8 cellular contexts compared by ENCODE assay signal in the genomic region with DNA sequence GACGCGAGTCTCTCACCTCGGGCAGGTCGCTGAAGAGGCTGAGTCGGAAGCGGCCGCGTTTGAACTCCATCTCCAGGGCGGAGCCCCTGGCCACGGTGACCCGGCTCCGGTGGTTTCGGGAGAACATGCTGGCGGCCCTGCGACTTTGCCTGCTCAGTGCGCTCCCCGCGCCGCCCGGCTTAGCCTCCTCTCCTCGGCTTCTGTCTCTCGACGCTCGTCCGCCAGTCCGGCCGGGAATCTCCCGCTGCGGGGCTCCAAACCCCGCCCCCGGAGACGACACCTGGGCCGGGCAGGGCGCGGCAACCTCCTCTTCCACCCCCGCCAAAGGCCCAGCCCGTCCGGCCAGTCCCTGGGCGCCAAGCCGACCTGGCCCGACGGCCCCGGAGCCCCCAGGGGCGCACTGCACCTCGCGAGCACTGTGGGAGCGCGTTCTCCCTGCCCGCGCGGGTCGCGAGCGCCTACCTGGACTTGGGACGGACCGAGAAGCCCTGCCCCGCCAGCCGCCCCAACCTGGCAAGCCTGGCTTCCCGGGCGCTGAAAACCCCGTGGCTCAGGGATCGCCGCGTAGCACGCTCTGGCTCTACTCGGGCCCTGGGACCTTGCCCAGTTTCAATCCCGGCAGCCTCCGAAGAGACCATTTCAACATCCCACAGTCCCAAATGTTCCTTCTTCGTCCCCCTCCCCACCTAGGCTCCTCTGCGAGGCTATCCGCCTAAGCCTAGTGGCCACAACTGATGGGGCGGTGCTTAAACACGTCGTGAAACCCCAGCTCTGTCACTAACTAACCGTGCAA. TPM values are rescaled to one million over a fixed set of nuclear protein-coding genes. Genes with fewer than 3 reads are reported as not detected.
A peak's percentile ranks its signal among the peaks of the same experiment; 100 is the strongest.
DNase-seq lines count a peak whose midpoint lies in the region; ATAC-seq, FAIRE-seq and TF ChIP-seq lines count a peak whose summit lies in the region.

A gene with protein sequence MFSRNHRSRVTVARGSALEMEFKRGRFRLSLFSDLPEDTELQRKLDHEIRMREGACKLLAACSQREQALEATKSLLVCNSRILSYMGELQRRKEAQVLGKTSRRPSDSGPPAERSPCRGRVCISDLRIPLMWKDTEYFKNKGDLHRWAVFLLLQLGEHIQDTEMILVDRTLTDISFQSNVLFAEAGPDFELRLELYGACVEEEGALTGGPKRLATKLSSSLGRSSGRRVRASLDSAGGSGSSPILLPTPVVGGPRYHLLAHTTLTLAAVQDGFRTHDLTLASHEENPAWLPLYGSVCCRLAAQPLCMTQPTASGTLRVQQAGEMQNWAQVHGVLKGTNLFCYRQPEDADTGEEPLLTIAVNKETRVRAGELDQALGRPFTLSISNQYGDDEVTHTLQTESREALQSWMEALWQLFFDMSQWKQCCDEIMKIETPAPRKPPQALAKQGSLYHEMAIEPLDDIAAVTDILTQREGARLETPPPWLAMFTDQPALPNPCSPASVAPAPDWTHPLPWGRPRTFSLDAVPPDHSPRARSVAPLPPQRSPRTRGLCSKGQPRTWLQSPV (minus strand): TSS at position 248 of the 793 bp plus-strand sequence. CDS start 121 bp downstream, at position 127.

- H3K36me3 Mint-ChIP-seq in CD14-positive monocyte, result peaks cover 4 to 5% of the 10 kb centered on the region in 2 donors

- H3K27me3 Mint-ChIP-seq in CD14-positive monocyte (ENCODE audit: low read depth in 3 of 3), result peaks cover 42 to 69% (median 52%) of the 10 kb centered on the region in 3 donors

- peaks cover 0 to 9% (median 6%) of the 10 kb centered on the region in 7 donors for H3K9me3 Mint-ChIP-seq in CD14-positive monocyte

- TF ChIP-seq CTCF in CD14-positive monocyte (IDR thresholded peaks at IDR 0.05) (no peak), right lobe of liver (IDR thresholded peaks at IDR 0.05) (peak in 1 of 4 donors; percentile 21), thoracic aorta (IDR thresholded peaks at IDR 0.05) (no peak)

- H3K27ac Mint-ChIP-seq in CD14-positive monocyte, result no peak within 1 kb of the TSS

- intact Hi-C loops in CD14-positive monocyte (cut with micrococcal nuclease), result no loop called here
- intact Hi-C loops in right lobe of liver (cut with DNase I), result no loop called here

- H3K36me3 ChIP-seq in right lobe of liver, result no peaks in the 10 kb centered on the region
- H3K36me3 ChIP-seq in thoracic aorta, result no peaks in the 10 kb centered on the region

- H3K4me1 Mint-ChIP-seq in CD14-positive monocyte, result peaks cover 34% of the 10 kb centered on the region

- no peaks in the 10 kb centered on the region for H3K9me3 ChIP-seq in right lobe of liver
- no peaks in the 10 kb centered on the region for H3K9me3 ChIP-seq in thoracic aorta

- WGBS in right lobe of liver (ENCODE audit: insufficient coverage, low coverage, low lambda C conversion rate, missing lambda C conversion rate), result 7% methylated on average over 10 of the region's 75 CpGs

- peak within 1 kb of the TSS; percentile 98 for H3K27ac ChIP-seq in cingulate gyrus (ENCODE audit: low read depth, low read length)
- peak within 1 kb of the TSS; percentile 72 to 94 (median 91) for H3K27ac ChIP-seq in right lobe of liver
- H3K27ac ChIP-seq in thoracic aorta, result peak within 1 kb of the TSS; percentile 54 to 79

- DNase-seq in CD14-positive monocyte (ENCODE audit: low spot score) (no peak), RCC 7860 (ENCODE audit: low spot score) (peak; percentile 84), right lobe of liver (peak; percentile 87 to 90 (median 89)), thoracic aorta (ENCODE audit: low spot score) (no peak), CD1c-positive myeloid dendritic cell (ENCODE audit: extremely low spot score) (no peak)

- peaks cover 0 to 71% (median 28%) of the 10 kb centered on the region in 4 donors for H3K4me1 ChIP-seq in right lobe of liver
- H3K4me1 ChIP-seq in thoracic aorta (ENCODE audit: control insufficient read depth in 1 of 2, low read depth in 2 of 2), result peaks cover 3 to 49% of the 10 kb centered on the region in 2 donors

- H3K4me3 ChIP-seq in right lobe of liver (peak within 1 kb of the TSS; percentile 67 to 79 (median 67)), thoracic aorta (peak within 1 kb of the TSS; percentile 72)

- ATAC-seq in GM21723 (IDR thresholded peaks at IDR 0.05; ENCODE audit: unreplicated experiment) (peak; percentile 33), right lobe of liver (peak; percentile 65 to 78 (median 70)), thoracic aorta (ENCODE audit: insufficient number of reproducible peaks, low FRiP score, low read depth) (no peak), HG02588 (IDR thresholded peaks at IDR 0.05; ENCODE audit: unreplicated experiment) (no peak)

- H3K27me3 ChIP-seq in right lobe of liver (no peaks in the 10 kb centered on the region), thoracic aorta (replicated peaks; ENCODE audit: insufficient read depth) (no peaks in the 10 kb centered on the region)

- peak; percentile 86 for TF ChIP-seq POLR2A in right lobe of liver (IDR thresholded peaks at IDR 0.05)

- H3K4me3 Mint-ChIP-seq in CD14-positive monocyte, result peak within 1 kb of the TSS; percentile 69 to 92

- peak; percentile 89 for FAIRE-seq in RCC 7860 (lab: Jason Lieb, UNC)

RNA-seq across cellular contexts. Expression of the gene that starts here (rescaled TPM):
- polyA plus RNA-seq in CD14-positive monocyte, result not detected
- total RNA-seq in right lobe of liver (100 to 1,000 TPM in 2 of 6 experiments, 10 to 100 TPM in 4; 61.5 to 103 (median 83.0) TPM), thoracic aorta (10 to 100 TPM; 23.2 to 25.6 TPM)

Comparison
In these comparisons a context has a peak if more than half of its experiments do, and no peak if none do; other contexts are left out.
1. DNase-seq: peak in RCC 7860 (single experiment) and right lobe of liver (3 of 3); none in CD14-positive monocyte (single experiment), thoracic aorta (single experiment) and CD1c-positive myeloid dendritic cell (single experiment).
2. ATAC-seq: peak in GM21723 (single experiment) and right lobe of liver (4 of 4); none in thoracic aorta (single experiment) and HG02588 (single experiment).
3. Peak in every context shown above with its lines, with median percentiles within 50 percentile points of each other: H3K27ac ChIP-seq.